ENCODE assay signal across 16 cellular contexts in genomic region chr6:144718431-144718830, GRCh38.
A peak's percentile ranks its signal among the peaks of the same experiment; 100 is the strongest.
DNase-seq lines count a peak whose midpoint lies in the region; ATAC-seq and TF ChIP-seq lines count a peak whose summit lies in the region.
"Had no signal": no experiment of that assay in that cellular context is flagged by ENCODE, and none has a peak within 500 bp of the region (broad histone marks: within the 10 kb centered on the region; RNA-seq: fewer than 3 reads in every experiment).

No MANE protein-coding gene starts in this region.

- POLR2A ChIA-PET in MCF 10A (lab: Yijun Ruan, JAX): no interaction called here
- POLR2A ChIA-PET in IMR-90 (lab: Charles Lee; ENCODE audit: unreplicated experiment): no interaction called here

- no peak overlapping the region for H2AK9ac ChIP-seq in IMR-90 (replicated peaks; ENCODE audit: low read depth, low read length, poor library complexity)

- H3K4me2 ChIP-seq in IMR-90 (ENCODE audit: low read depth, low read length): no peak overlapping the region

- H3K9me1 ChIP-seq in IMR-90 (ENCODE audit: insufficient read depth, low read length): no peaks in the 10 kb centered on the region; the same call in 1 of the 2 replicates

- CTCF ChIA-PET in MCF 10A (lab: Yijun Ruan, JAX): interaction anchor here (0.6 to 0.9 kb wide), 2 partner anchors 71 to 913 kb away, joined by 3 read pairs; no protein-coding TSS in a partner anchor
- CTCF ChIA-PET in IMR-90 (lab: Yijun Ruan, JAX): no interaction called here

- intact Hi-C loops in MCF 10A (cut with micrococcal nuclease): no loop called here
- intact Hi-C loops in breast epithelium (cut with DNase I; ENCODE audit: low total_unique reads): no loop called here
- intact Hi-C loops in IMR-90 (cut with micrococcal nuclease): no loop called here
- intact Hi-C loops in gastrocnemius medialis (cut with DNase I; ENCODE audit: low total_unique reads): no loop called here

- dilution Hi-C loops in IMR-90 (cut with HindIII; ENCODE audit: low sequenced_read_pairs, unreplicated experiment): no loop called here

- BruUV-seq in MCF 10A (replicated peaks; lab: Mats Ljungman, UMichigan): no TSS peak
- no TSS peak for BruUV-seq in IMR-90 (replicated peaks; lab: Mats Ljungman, UMichigan)

- no peak overlapping the region for H4K5ac ChIP-seq in IMR-90 (ENCODE audit: low read depth, low read length)

- H3K27me3 ChIP-seq in breast epithelium (no peaks in the 10 kb centered on the region), IMR-90 (ENCODE audit: control insufficient read depth, insufficient read depth, low read length) (no peaks in the 10 kb centered on the region), gastrocnemius medialis (no peaks in the 10 kb centered on the region)

- peak; percentile 68 for ATAC-seq in IMR-90 (ENCODE audit: low read depth)
- ATAC-seq in GM18870 (IDR thresholded peaks at IDR 0.05; ENCODE audit: unreplicated experiment): no peak
- no peak for ATAC-seq in HG03175 (IDR thresholded peaks at IDR 0.05; ENCODE audit: unreplicated experiment)
- no peak for ATAC-seq in gastrocnemius medialis

- peaks cover 11% of the 10 kb centered on the region for H3K4me1 Mint-ChIP-seq in MCF 10A (ENCODE audit: insufficient read depth, unreplicated experiment)

- H2AFZ ChIP-seq in IMR-90 (replicated peaks; ENCODE audit: low read length, poor library complexity): no peak overlapping the region

- TF ChIP-seq CTCF in MCF 10A (IDR thresholded peaks at IDR 0.05; ENCODE audit: unreplicated experiment) (no peak), breast epithelium (IDR thresholded peaks at IDR 0.05) (no peak), IMR-90 (conservative IDR thresholded peaks at IDR 0.05; ENCODE audit: low read depth, low read length) (no peak), gastrocnemius medialis (IDR thresholded peaks at IDR 0.05 in 4 of 5, conservative IDR thresholded peaks at IDR 0.05 in 1 of 5) (no peak)

- no peak overlapping the region for H2BK20ac ChIP-seq in IMR-90 (ENCODE audit: low read depth, low read length)

- H3K27ac Mint-ChIP-seq in MCF 10A (ENCODE audit: low read depth, unreplicated experiment): no peak overlapping the region
- H3K27ac Mint-ChIP-seq: activated CD4-positive, alpha-beta memory T cell treated with anti-CD3 and anti-CD28 coated beads, Interleukin-2, amount 10 ng/mL, durations not matched to agents 7 days and 5 days had no signal

- no peak overlapping the region for H3K4ac ChIP-seq in IMR-90 (ENCODE audit: low read depth, low read length)

- H3K9ac ChIP-seq in IMR-90 (ENCODE audit: low read depth, low read length): no peak overlapping the region

- no peak for TF ChIP-seq RAD21 in IMR-90 (IDR thresholded peaks at IDR 0.05; ENCODE audit: low read length)

- no peaks in the 10 kb centered on the region for H3K9me3 Mint-ChIP-seq in MCF 10A (ENCODE audit: unreplicated experiment)
- H3K9me3 Mint-ChIP-seq: activated CD4-positive, alpha-beta memory T cell treated with anti-CD3 and anti-CD28 coated beads, Interleukin-2, amount 10 ng/mL, durations not matched to agents 7 days and 5 days had no signal

- H2BK5ac ChIP-seq in IMR-90 (ENCODE audit: low read depth, low read length, poor library complexity, severe bottlenecking): no peak overlapping the region

- H2AK5ac ChIP-seq in IMR-90 (ENCODE audit: low read depth, low read length): no peak overlapping the region

- peak overlapping the region; percentile 50; the same call in 1 of the 2 replicates for H3K14ac ChIP-seq in IMR-90 (replicated peaks; ENCODE audit: low read depth, low read length)

- H3K56ac ChIP-seq in IMR-90 (ENCODE audit: extremely low read depth, insufficient read depth, low read length): no peak overlapping the region; the same call in 1 of the 2 replicates

- H3K36me3 ChIP-seq in breast epithelium (no peaks in the 10 kb centered on the region), IMR-90 (ENCODE audit: control insufficient read depth, insufficient read depth, low read length) (no peaks in the 10 kb centered on the region), gastrocnemius medialis (no peaks in the 10 kb centered on the region)

- no peak overlapping the region for H3K23ac ChIP-seq in IMR-90 (ENCODE audit: low read depth, low read length)

- H4K8ac ChIP-seq in IMR-90 (ENCODE audit: low read depth in 2 of 2, low read length in 2 of 2): peak overlapping the region; percentile 31 to 66; a peak in 1 of 4 replicates

- H3K9me3 ChIP-seq in breast epithelium (no peaks in the 10 kb centered on the region), IMR-90 (ENCODE audit: control insufficient read depth, insufficient read depth, low read length) (no peaks in the 10 kb centered on the region), gastrocnemius medialis (no peaks in the 10 kb centered on the region)

- peak overlapping the region; percentile 11; the same call in 1 of the 3 replicates for H2BK15ac ChIP-seq in IMR-90 (ENCODE audit: low read depth, low read length)

- no peaks in the 10 kb centered on the region for H3K4me1 ChIP-seq in breast epithelium
- H3K4me1 ChIP-seq in IMR-90 (ENCODE audit: control insufficient read depth, insufficient read depth, low read length): peaks cover 4% of the 10 kb centered on the region; the same call in 1 of the 2 replicates
- H3K4me1 ChIP-seq in gastrocnemius medialis: peaks cover 0 to 6% of the 10 kb centered on the region in 2 donors

- H3K4me3 ChIP-seq in breast epithelium (no peak overlapping the region), IMR-90 (ENCODE audit: insufficient read depth, low read depth, low read length) (no peak overlapping the region), gastrocnemius medialis (no peak overlapping the region)
- H3K4me3 ChIP-seq: skin epidermis had no signal

- no peaks in the 10 kb centered on the region for H3K27me3 Mint-ChIP-seq in MCF 10A (ENCODE audit: insufficient read depth, unreplicated experiment)
- H3K27me3 Mint-ChIP-seq: activated CD4-positive, alpha-beta memory T cell treated with anti-CD3 and anti-CD28 coated beads, Interleukin-2, amount 10 ng/mL, durations not matched to agents 7 days and 5 days had no signal

- H4K91ac ChIP-seq in IMR-90 (ENCODE audit: insufficient read depth, low read depth, low read length): no peak overlapping the region

- H4K20me1 ChIP-seq in IMR-90 (ENCODE audit: insufficient read depth, low read length): no peaks in the 10 kb centered on the region

- TF ChIP-seq POLR2A in breast epithelium (IDR thresholded peaks at IDR 0.05) (no peak), IMR-90 (IDR thresholded peaks at IDR 0.05; ENCODE audit: low read depth, low read length) (no peak), gastrocnemius medialis (IDR thresholded peaks at IDR 0.05) (no peak)

- H2BK120ac ChIP-seq in IMR-90 (ENCODE audit: low read depth, low read length): no peak overlapping the region

- H3K27ac ChIP-seq in breast epithelium: no peak overlapping the region
- no peak overlapping the region for H3K27ac ChIP-seq in IMR-90 (ENCODE audit: insufficient read depth, low read length)
- peak overlapping the region; percentile 1 for H3K27ac ChIP-seq in epithelial cell of prostate
- H3K27ac ChIP-seq in gastrocnemius medialis: no peak overlapping the region
- H3K27ac ChIP-seq: skin epidermis had no signal

- no peak overlapping the region for H3K4me3 Mint-ChIP-seq in MCF 10A (ENCODE audit: unreplicated experiment)
- H3K4me3 Mint-ChIP-seq: activated CD4-positive, alpha-beta memory T cell treated with anti-CD3 and anti-CD28 coated beads, Interleukin-2, amount 10 ng/mL, durations not matched to agents 7 days and 5 days; immature natural killer cell had no signal

- H3K18ac ChIP-seq in IMR-90 (ENCODE audit: low read depth, low read length): no peak overlapping the region

- no CpG with 5 or more reads among the region's 2 CpGs for WGBS in IMR-90 (ENCODE audit: extremely low coverage in 2 of 2, insufficient read length in 1 of 2), 2 experiments

- H3K79me1 ChIP-seq in IMR-90 (ENCODE audit: low read depth in 1 of 2, low read length in 2 of 2): peaks cover 0 to 3% of the 10 kb centered on the region in 2 experiments; a peak in 2 of 4 replicates

- peak; percentile 22 for DNase-seq in MCF 10A (ENCODE audit: unreplicated experiment)
- DNase-seq in breast epithelium (ENCODE audit: low spot score in 2 of 2): no peak
- DNase-seq in IMR-90: peak; percentile 55
- no peak for DNase-seq in epithelial cell of prostate (ENCODE audit: low read depth, low spot score)
- no peak for DNase-seq in KBM-7
- DNase-seq in gastrocnemius medialis: no peak
- DNase-seq: activated CD4-positive, alpha-beta memory T cell treated with anti-CD3 and anti-CD28 coated beads, Interleukin-2, amount 10 ng/mL, durations not matched to agents 7 days and 5 days; activated gamma-delta T cell; immature natural killer cell; NCI-H1092; NCI-H2171 treated with DMSO at 0.1 percent for 48 hours; NK-92 treated with Interleukin-12 subunit alpha and Interleukin-12 subunit beta, amount 100 ng/mL, for 24 hours; stimulated activated naive CD4-positive, alpha-beta T cell treated with Interleukin-2 at 50 U/mL for 16 hours had no signal

- no peaks in the 10 kb centered on the region for H3K36me3 Mint-ChIP-seq in MCF 10A (ENCODE audit: insufficient read depth, unreplicated experiment)

- in situ Hi-C loops in IMR-90 (cut with MboI; ENCODE audit: low sequenced_read_pairs): no loop called here
- in situ Hi-C loops in KBM-7 (cut with MboI; ENCODE audit: low pct_unique_long_range_greater_than_20kb, low sequenced_read_pairs): no loop called here
- in situ Hi-C loops in gastrocnemius medialis (cut with MboI; ENCODE audit: low sequenced_read_pairs in 4 of 4): no loop called here

TF ChIP-seq in IMR-90, 13 proteins besides CTCF, POLR2A, EP300 and RAD21:
- no peak for TF ChIP-seq MXI1 (IDR thresholded peaks at IDR 0.05; ENCODE audit: borderline replicate concordance, low read depth, low read length)
- no peak for TF ChIP-seq MAFK (IDR thresholded peaks at IDR 0.05; ENCODE audit: low read depth, low read length)
- TF ChIP-seq FOS (IDR thresholded peaks at IDR 0.05; ENCODE audit: low read depth, low read length): no peak
- TF ChIP-seq BHLHE40 (IDR thresholded peaks at IDR 0.05; ENCODE audit: low read depth, low read length): no peak
- TF ChIP-seq RFX5 (IDR thresholded peaks at IDR 0.05; ENCODE audit: low read depth, low read length): no peak

Comparison
In these comparisons a context has a peak if more than half of its experiments do, and no peak if none do; other contexts are left out.
1. DNase-seq: peak in MCF 10A (single experiment) and IMR-90 (single experiment); none in breast epithelium (0 of 2), epithelial cell of prostate (single experiment), KBM-7 (single experiment) and gastrocnemius medialis (0 of 2).